In genomic region chr13:103640617-103641016, GRCh38 we compare ENCODE assay signal across 19 cellular contexts.
"Had no signal": no experiment of that assay in that cellular context is flagged by ENCODE, and none has a peak within 500 bp of the region (broad histone marks: within the 10 kb centered on the region; RNA-seq: fewer than 3 reads in every experiment).

No MANE protein-coding gene starts in this region.

- H3K4me3 ChIP-seq: adrenal gland, dorsolateral prefrontal cortex, left lung, thyroid gland had no signal

- H3K9me3 ChIP-seq: adrenal gland, thyroid gland had no signal

- H3K27ac ChIP-seq: adrenal gland, dorsolateral prefrontal cortex, epithelial cell of prostate, left lung, thyroid gland had no signal

- ATAC-seq: activated CD4-positive, alpha-beta T cell treated with anti-CD3 and anti-CD28 coated beads for 36 hours; activated naive CD4-positive, alpha-beta T cell treated with anti-CD3 and anti-CD28 coated beads, Interleukin-2, amount 50 U/mL, for 72 hours; left lung; WTC11 had no signal

- H3K27me3 ChIP-seq: adrenal gland, left lung, thyroid gland had no signal

- DNase-seq: activated CD4-positive, alpha-beta memory T cell treated with anti-CD3 and anti-CD28 coated beads for 36 hours; activated CD4-positive, alpha-beta T cell treated with anti-CD3 and anti-CD28 coated beads for 36 hours; activated gamma-delta T cell treated with Interleukin-2 at 50 U/mL for 16 hours; activated T-cell treated with anti-CD3 and anti-CD28 coated beads for 4 hours; adrenal gland; dorsolateral prefrontal cortex; foreskin fibroblast; kidney; left lung; mammary epithelial cell; midbrain; posterior cingulate gyrus; stimulated activated CD4-positive, alpha-beta T cell treated with anti-CD3 and anti-CD28 coated beads, Interleukin-1b, Interleukin-23, amount 100 ng/mL, for 48 hours; stimulated activated naive CD4-positive, alpha-beta T cell treated with Interleukin-2 at 50 U/mL for 16 hours; thyroid gland had no signal

- H3K36me3 ChIP-seq: adrenal gland, left lung, thyroid gland had no signal

- FAIRE-seq: astrocyte, kidney had no signal

- H3K4me1 ChIP-seq: left lung, thyroid gland had no signal
